Comparison of ENCODE assay signal across 25 cellular contexts in the genomic region with DNA sequence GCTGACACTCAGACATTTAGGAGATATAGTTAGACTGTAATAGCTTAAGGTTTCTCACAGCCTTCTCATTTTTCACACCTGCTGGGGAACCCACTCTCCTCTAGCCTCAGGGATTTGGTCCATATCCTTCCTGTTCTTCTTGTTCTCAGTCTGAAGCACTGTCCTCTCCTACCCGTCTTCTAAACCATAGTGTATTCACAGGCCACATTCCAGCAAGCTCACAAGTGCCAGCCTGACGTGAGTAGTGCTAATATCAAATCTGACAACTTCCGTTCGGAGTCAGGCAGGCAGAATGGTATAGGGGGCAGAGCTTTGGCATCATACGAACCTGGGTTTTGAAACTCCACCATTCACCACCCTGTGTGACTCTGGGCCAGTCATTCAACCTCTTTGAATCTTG. TPM values are rescaled to one million over a fixed set of nuclear protein-coding genes. Genes with fewer than 3 reads are reported as not detected.
DNase-seq lines count a peak whose midpoint lies in the region; ATAC-seq and TF ChIP-seq lines count a peak whose summit lies in the region.
"Had no signal": no experiment of that assay in that cellular context is flagged by ENCODE, and none has a peak within 500 bp of the region (broad histone marks: within the 10 kb centered on the region; RNA-seq: fewer than 3 reads in every experiment).

No MANE protein-coding gene starts in this region.

- peak overlapping the region; percentile 33 for H3K23ac ChIP-seq in mesendoderm (ENCODE audit: low read length)

- H3K4ac ChIP-seq in mesendoderm (ENCODE audit: low read depth, low read length), result no peak overlapping the region

- H3K27ac ChIP-seq in RWPE2 (ENCODE audit: poor library complexity, severe bottlenecking) (no peak overlapping the region), mesendoderm (ENCODE audit: low read depth, low read length) (no peak overlapping the region)
- H3K27ac ChIP-seq: 22Rv1, BLaER1, SK-N-MC had no signal

- ATAC-seq in Right ventricle myocardium superior (ENCODE audit: poor library complexity) (peak; percentile 40), Right ventricle myocardium inferior (no peak), RWPE2 (ENCODE audit: low read depth) (no peak)

- no peaks in the 10 kb centered on the region for H3K79me1 ChIP-seq in mesendoderm (ENCODE audit: low read length)

- H3K56ac ChIP-seq in mesendoderm (ENCODE audit: low read length), result no peak overlapping the region

- no CpG with 5 or more reads among the region's 5 CpGs for WGBS in mesendoderm (ENCODE audit: extremely low coverage, insufficient coverage, low lambda C conversion rate)

- no peak overlapping the region for H2AK5ac ChIP-seq in mesendoderm (ENCODE audit: low read length)

- H3K4me3 ChIP-seq in RWPE2 (ENCODE audit: severe bottlenecking) (no peak overlapping the region), mesendoderm (ENCODE audit: low read length) (no peak overlapping the region)
- H3K4me3 ChIP-seq: BLaER1, MG63, SK-N-MC had no signal

- no peak for TF ChIP-seq CTCF in RWPE2 (IDR thresholded peaks at IDR 0.05; ENCODE audit: poor library complexity, severe bottlenecking)

- intact Hi-C loops in Right ventricle myocardium superior (cut with DNase I), result no loop called here
- intact Hi-C loops in Right ventricle myocardium inferior (cut with DNase I), result no loop called here

- peaks cover 19% of the 10 kb centered on the region for H3K4me1 ChIP-seq in RWPE2 (ENCODE audit: insufficient read depth, poor library complexity, severe bottlenecking)
- H3K4me1 ChIP-seq in mesendoderm (ENCODE audit: control insufficient read depth, low read depth, low read length), result peaks cover 2% of the 10 kb centered on the region
- H3K4me1 ChIP-seq: BLaER1, Caco-2 had no signal

- no peaks in the 10 kb centered on the region for H3K36me3 ChIP-seq in RWPE2 (ENCODE audit: low read depth)
- no peaks in the 10 kb centered on the region for H3K36me3 ChIP-seq in mesendoderm (ENCODE audit: control insufficient read depth, insufficient read depth, low read length)
- H3K36me3 ChIP-seq: BLaER1, MG63 had no signal

- no peak overlapping the region for H2BK15ac ChIP-seq in mesendoderm (replicated peaks; ENCODE audit: low read depth)

- no peak overlapping the region for H3K9ac ChIP-seq in mesendoderm (ENCODE audit: low read length)
- H3K9ac ChIP-seq: BLaER1 had no signal

- no peak overlapping the region for H4K8ac ChIP-seq in mesendoderm (ENCODE audit: low read depth, low read length)

- H2BK5ac ChIP-seq in mesendoderm (ENCODE audit: low read length), result no peak overlapping the region

- no peak overlapping the region for H3K18ac ChIP-seq in mesendoderm (ENCODE audit: low read length)

- H2BK120ac ChIP-seq in mesendoderm (ENCODE audit: low read depth, low read length), result no peak overlapping the region

- peaks cover 1% of the 10 kb centered on the region for H3K9me3 ChIP-seq in RWPE2 (ENCODE audit: severe bottlenecking)
- H3K9me3 ChIP-seq: Caco-2, MG63 had no signal

- peak; percentile 15 for DNase-seq in DMS53 (lab: John Stamatoyannopoulos, UW)
- no peak for DNase-seq in DMS53 treated with DMSO at 0.1 percent for 48 hours (lab: John Stamatoyannopoulos, UW; ENCODE audit: unreplicated experiment)
- DNase-seq in Right ventricle myocardium superior, result no peak
- no peak for DNase-seq in Right ventricle myocardium inferior (ENCODE audit: missing footprints)
- DNase-seq in RWPE2 (ENCODE audit: low spot score), result peak; percentile 23
- no peak for DNase-seq in mesendoderm
- no peak for DNase-seq in RKO (ENCODE audit: low spot score)
- DNase-seq in DMS 273 treated with DMSO at 0.1 percent for 48 hours (lab: John Stamatoyannopoulos, UW), result no peak
- DNase-seq: ACHN; Caco-2; CD4-positive, alpha-beta T cell; EL; GF-D8; Kasumi-1; MG63; NCI-H1694 treated with DMSO at 0.1 percent for 48 hours; NCI-H2171; NCI-H345; NCI-H526 treated with DMSO at 0.1 percent for 48 hours; OCI-M1; SHP77 treated with DMSO at 0.1 percent for 48 hours; SW 1271 had no signal

- H3K27me3 ChIP-seq in RWPE2 (ENCODE audit: insufficient read depth, poor library complexity, severe bottlenecking) (no peaks in the 10 kb centered on the region), mesendoderm (ENCODE audit: insufficient read depth, low read length, poor library complexity) (no peaks in the 10 kb centered on the region)
- H3K27me3 ChIP-seq: MG63 had no signal

- H3K4me2 ChIP-seq in mesendoderm (ENCODE audit: low read length), result no peak overlapping the region
- H3K4me2 ChIP-seq: BLaER1 had no signal

- no peaks in the 10 kb centered on the region for H3K79me2 ChIP-seq in mesendoderm (ENCODE audit: control insufficient read depth, insufficient read depth, low read length)

- no peak overlapping the region for H4K5ac ChIP-seq in mesendoderm (ENCODE audit: low read length)

RNA-seq across cellular contexts. Expression of gene CA12, which starts 6.9 kb away (rescaled TPM):
- total RNA-seq in Right ventricle myocardium superior (0.27 TPM), Right ventricle myocardium inferior (0.65 TPM)
- 5.9 TPM for polyA plus RNA-seq in mesendoderm (2013, experiment 1 of 2)
- polyA plus RNA-seq in mesendoderm (2013, experiment 2 of 2), result 5.5 TPM
- total RNA-seq: CD4-positive, alpha-beta T cell had no signal

Comparison
In these comparisons a context has a peak if more than half of its experiments do, and no peak if none do; other contexts are left out.
1. DNase-seq: peak in DMS53 (single experiment) and RWPE2 (single experiment); none in DMS53 treated with DMSO at 0.1 percent for 48 hours (single experiment), Right ventricle myocardium superior (single experiment), Right ventricle myocardium inferior (single experiment), mesendoderm (single experiment), RKO (single experiment) and DMS 273 treated with DMSO at 0.1 percent for 48 hours (single experiment).